1 cellular context compared by ENCODE assay signal in genomic region chr12:26187429-26187828, GRCh38.
TF ChIP-seq lines count a peak whose summit lies in the region.

No MANE protein-coding gene starts in this region.

TF ChIP-seq in GM23338, 12 proteins besides CTCF, POLR2A, EP300 and RAD21 (continued from another document):
- TF ChIP-seq, protein P1, sequence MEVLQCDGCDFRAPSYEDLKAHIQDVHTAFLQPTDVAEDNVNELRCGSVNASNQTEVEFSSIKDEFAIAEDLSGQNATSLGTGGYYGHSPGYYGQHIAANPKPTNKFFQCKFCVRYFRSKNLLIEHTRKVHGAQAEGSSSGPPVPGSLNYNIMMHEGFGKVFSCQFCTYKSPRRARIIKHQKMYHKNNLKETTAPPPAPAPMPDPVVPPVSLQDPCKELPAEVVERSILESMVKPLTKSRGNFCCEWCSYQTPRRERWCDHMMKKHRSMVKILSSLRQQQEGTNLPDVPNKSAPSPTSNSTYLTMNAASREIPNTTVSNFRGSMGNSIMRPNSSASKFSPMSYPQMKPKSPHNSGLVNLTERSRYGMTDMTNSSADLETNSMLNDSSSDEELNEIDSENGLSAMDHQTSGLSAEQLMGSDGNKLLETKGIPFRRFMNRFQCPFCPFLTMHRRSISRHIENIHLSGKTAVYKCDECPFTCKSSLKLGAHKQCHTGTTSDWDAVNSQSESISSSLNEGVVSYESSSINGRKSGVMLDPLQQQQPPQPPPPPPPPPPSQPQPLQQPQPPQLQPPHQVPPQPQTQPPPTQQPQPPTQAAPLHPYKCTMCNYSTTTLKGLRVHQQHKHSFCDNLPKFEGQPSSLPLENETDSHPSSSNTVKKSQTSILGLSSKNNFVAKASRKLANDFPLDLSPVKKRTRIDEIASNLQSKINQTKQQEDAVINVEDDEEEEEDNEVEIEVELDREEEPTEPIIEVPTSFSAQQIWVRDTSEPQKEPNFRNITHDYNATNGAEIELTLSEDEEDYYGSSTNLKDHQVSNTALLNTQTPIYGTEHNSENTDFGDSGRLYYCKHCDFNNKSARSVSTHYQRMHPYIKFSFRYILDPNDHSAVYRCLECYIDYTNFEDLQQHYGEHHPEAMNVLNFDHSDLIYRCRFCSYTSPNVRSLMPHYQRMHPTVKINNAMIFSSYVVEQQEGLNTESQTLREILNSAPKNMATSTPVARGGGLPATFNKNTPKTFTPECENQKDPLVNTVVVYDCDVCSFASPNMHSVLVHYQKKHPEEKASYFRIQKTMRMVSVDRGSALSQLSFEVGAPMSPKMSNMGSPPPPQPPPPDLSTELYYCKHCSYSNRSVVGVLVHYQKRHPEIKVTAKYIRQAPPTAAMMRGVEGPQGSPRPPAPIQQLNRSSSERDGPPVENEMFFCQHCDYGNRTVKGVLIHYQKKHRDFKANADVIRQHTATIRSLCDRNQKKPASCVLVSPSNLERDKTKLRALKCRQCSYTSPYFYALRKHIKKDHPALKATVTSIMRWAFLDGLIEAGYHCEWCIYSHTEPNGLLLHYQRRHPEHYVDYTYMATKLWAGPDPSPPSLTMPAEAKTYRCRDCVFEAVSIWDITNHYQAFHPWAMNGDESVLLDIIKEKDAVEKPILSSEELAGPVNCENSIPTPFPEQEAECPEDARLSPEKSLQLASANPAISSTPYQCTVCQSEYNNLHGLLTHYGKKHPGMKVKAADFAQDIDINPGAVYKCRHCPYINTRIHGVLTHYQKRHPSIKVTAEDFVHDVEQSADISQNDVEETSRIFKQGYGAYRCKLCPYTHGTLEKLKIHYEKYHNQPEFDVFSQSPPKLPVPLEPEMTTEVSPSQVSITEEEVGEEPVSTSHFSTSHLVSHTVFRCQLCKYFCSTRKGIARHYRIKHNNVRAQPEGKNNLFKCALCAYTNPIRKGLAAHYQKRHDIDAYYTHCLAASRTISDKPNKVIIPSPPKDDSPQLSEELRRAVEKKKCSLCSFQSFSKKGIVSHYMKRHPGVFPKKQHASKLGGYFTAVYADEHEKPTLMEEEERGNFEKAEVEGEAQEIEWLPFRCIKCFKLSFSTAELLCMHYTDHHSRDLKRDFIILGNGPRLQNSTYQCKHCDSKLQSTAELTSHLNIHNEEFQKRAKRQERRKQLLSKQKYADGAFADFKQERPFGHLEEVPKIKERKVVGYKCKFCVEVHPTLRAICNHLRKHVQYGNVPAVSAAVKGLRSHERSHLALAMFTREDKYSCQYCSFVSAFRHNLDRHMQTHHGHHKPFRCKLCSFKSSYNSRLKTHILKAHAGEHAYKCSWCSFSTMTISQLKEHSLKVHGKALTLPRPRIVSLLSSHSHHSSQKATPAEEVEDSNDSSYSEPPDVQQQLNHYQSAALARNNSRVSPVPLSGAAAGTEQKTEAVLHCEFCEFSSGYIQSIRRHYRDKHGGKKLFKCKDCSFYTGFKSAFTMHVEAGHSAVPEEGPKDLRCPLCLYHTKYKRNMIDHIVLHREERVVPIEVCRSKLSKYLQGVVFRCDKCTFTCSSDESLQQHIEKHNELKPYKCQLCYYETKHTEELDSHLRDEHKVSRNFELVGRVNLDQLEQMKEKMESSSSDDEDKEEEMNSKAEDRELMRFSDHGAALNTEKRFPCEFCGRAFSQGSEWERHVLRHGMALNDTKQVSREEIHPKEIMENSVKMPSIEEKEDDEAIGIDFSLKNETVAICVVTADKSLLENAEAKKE (CRISPR knock-in tag; IDR thresholded peaks at IDR 0.05): no peak
- TF ChIP-seq ZNF114 (CRISPR knock-in tag; IDR thresholded peaks at IDR 0.05) (no peak), EZH2 (IDR thresholded peaks at IDR 0.05; ENCODE audit: low read depth, unreplicated experiment) (no peak), ZNF331 (CRISPR knock-in tag; IDR thresholded peaks at IDR 0.05; ENCODE audit: low read depth) (no peak)
- TF ChIP-seq, protein P2, sequence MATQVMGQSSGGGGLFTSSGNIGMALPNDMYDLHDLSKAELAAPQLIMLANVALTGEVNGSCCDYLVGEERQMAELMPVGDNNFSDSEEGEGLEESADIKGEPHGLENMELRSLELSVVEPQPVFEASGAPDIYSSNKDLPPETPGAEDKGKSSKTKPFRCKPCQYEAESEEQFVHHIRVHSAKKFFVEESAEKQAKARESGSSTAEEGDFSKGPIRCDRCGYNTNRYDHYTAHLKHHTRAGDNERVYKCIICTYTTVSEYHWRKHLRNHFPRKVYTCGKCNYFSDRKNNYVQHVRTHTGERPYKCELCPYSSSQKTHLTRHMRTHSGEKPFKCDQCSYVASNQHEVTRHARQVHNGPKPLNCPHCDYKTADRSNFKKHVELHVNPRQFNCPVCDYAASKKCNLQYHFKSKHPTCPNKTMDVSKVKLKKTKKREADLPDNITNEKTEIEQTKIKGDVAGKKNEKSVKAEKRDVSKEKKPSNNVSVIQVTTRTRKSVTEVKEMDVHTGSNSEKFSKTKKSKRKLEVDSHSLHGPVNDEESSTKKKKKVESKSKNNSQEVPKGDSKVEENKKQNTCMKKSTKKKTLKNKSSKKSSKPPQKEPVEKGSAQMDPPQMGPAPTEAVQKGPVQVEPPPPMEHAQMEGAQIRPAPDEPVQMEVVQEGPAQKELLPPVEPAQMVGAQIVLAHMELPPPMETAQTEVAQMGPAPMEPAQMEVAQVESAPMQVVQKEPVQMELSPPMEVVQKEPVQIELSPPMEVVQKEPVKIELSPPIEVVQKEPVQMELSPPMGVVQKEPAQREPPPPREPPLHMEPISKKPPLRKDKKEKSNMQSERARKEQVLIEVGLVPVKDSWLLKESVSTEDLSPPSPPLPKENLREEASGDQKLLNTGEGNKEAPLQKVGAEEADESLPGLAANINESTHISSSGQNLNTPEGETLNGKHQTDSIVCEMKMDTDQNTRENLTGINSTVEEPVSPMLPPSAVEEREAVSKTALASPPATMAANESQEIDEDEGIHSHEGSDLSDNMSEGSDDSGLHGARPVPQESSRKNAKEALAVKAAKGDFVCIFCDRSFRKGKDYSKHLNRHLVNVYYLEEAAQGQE (IDR thresholded peaks at IDR 0.05; ENCODE audit: unreplicated experiment): no peak
